Comparison of ENCODE assay signal across 31 cellular contexts in the genomic region with DNA sequence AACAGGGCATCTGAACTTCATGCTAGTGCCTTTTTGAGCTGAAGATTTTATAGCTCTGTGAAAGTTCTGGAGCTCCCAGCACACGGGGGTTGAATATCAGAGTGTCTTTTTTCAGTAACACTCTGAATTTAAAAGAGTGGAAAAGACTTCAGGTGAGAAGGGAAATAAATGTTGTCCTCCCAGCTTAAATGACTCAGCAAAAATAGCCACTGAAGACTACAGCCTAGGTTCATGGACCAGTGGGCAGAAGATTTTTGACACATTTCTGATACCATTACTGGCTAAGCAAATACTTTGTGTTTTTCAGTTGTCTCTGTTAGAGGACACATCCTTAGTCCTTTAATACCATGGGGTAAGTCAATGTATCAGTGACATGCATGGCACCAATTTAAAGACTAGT.
"Had no signal": no experiment of that assay in that cellular context is flagged by ENCODE, and none has a peak within 500 bp of the region (broad histone marks: within the 10 kb centered on the region; RNA-seq: fewer than 3 reads in every experiment).

No MANE protein-coding gene starts in this region.

- ATAC-seq: left colon; left lung; lower lobe of right lung; natural killer cell; right cardiac atrium; stimulated activated memory B cell treated with anti-CD40 and anti-IgM and Interleukin-4, amounts not matched to agents 10 μg/mL and 1 μg/mL and 100 μg/mL, for 72 hours; stimulated activated naive CD8-positive, alpha-beta T cell treated with anti-CD3 and anti-CD28 coated beads, Interleukin-15, amount 100 ng/mL, for 72 hours had no signal

- H3K27me3 Mint-ChIP-seq: naive B cell; stimulated activated memory B cell treated with anti-CD40 and anti-IgM and Interleukin-4, amounts not matched to agents 10 μg/mL and 1 μg/mL and 100 μg/mL, for 72 hours; stimulated activated naive CD8-positive, alpha-beta T cell treated with anti-CD3 and anti-CD28 coated beads, Interleukin-15, amount 100 ng/mL, for 72 hours had no signal

- H3K27me3 ChIP-seq: left lung, neural progenitor cell, neutrophil, sigmoid colon, spleen, tibial nerve, uterus had no signal

- H3K27ac Mint-ChIP-seq: mesothelial cell of epicardium; naive B cell; natural killer cell; nephron progenitor cell; neural progenitor cell; stimulated activated memory B cell treated with anti-CD40 and anti-IgM and Interleukin-4, amounts not matched to agents 10 μg/mL and 1 μg/mL and 100 μg/mL, for 72 hours; stimulated activated naive CD8-positive, alpha-beta T cell treated with anti-CD3 and anti-CD28 coated beads, Interleukin-15, amount 100 ng/mL, for 72 hours; type B pancreatic cell had no signal

- H3K4me1 ChIP-seq: left lung, lower lobe of right lung, neural progenitor cell, parathyroid adenoma, sigmoid colon, spleen, tibial nerve, uterus had no signal

- H3K36me3 Mint-ChIP-seq: mesothelial cell of epicardium; naive B cell; natural killer cell; neural progenitor cell; stimulated activated memory B cell treated with anti-CD40 and anti-IgM and Interleukin-4, amounts not matched to agents 10 μg/mL and 1 μg/mL and 100 μg/mL, for 72 hours; type B pancreatic cell had no signal

- H3K4me3 Mint-ChIP-seq: mesothelial cell of epicardium; naive B cell; natural killer cell; nephron progenitor cell; neural progenitor cell; stimulated activated memory B cell treated with anti-CD40 and anti-IgM and Interleukin-4, amounts not matched to agents 10 μg/mL and 1 μg/mL and 100 μg/mL, for 72 hours; stimulated activated naive CD8-positive, alpha-beta T cell treated with anti-CD3 and anti-CD28 coated beads, Interleukin-15, amount 100 ng/mL, for 72 hours; type B pancreatic cell had no signal

- H3K4me2 ChIP-seq: neural progenitor cell had no signal

- H3K9me3 Mint-ChIP-seq: neural progenitor cell had no signal

- H3K9me3 ChIP-seq: left lung, lower lobe of right lung, neutrophil, sigmoid colon, tibial nerve, uterus had no signal

- H3K4me3 ChIP-seq: left lung, lower lobe of right lung, neural progenitor cell, sigmoid colon, spleen, tibial nerve, uterus had no signal

- FAIRE-seq: keratinocyte, small intestine had no signal

- H3K36me3 ChIP-seq: left lung, lower lobe of right lung, neural progenitor cell, neutrophil, sigmoid colon, spleen, tibial nerve, uterus had no signal

- H3K4me1 Mint-ChIP-seq: naive B cell; natural killer cell; nephron progenitor cell; neural progenitor cell; stimulated activated memory B cell treated with anti-CD40 and anti-IgM and Interleukin-4, amounts not matched to agents 10 μg/mL and 1 μg/mL and 100 μg/mL, for 72 hours; stimulated activated naive CD8-positive, alpha-beta T cell treated with anti-CD3 and anti-CD28 coated beads, Interleukin-15, amount 100 ng/mL, for 72 hours had no signal

- DNase-seq: hippocampal formation; kidney glomerular epithelial cell; left colon; left lung; lower lobe of right lung; mammary epithelial cell; mesenchymal stem cell; naive B cell; natural killer cell; nephron progenitor cell; occipital lobe; retina; right cardiac atrium; sigmoid colon; small intestine; spleen; stimulated activated CD4-positive, alpha-beta T cell treated with anti-CD3 and anti-CD28 coated beads, Interleukin-2, amount 100 ng/mL, for 48 hours; stimulated activated CD4-positive, alpha-beta T cell treated with anti-CD3 and anti-CD28 coated beads, Interleukin-4, amount 100 ng/mL, for 4 hours; stimulated activated CD8-positive, alpha-beta memory T cell treated with anti-CD3 and anti-CD28 coated beads, Interleukin-4, amount 100 ng/mL, for 48 hours; stimulated activated naive CD4-positive, alpha-beta T cell treated with Interleukin-2 at 50 U/mL for 16 hours; stimulated activated naive CD8-positive, alpha-beta T cell treated with anti-CD3 and anti-CD28 coated beads, Interleukin-15, amount 100 ng/mL, for 72 hours; substantia nigra; uterus had no signal

- H3K79me2 ChIP-seq: parathyroid adenoma had no signal

- H3K27ac ChIP-seq: left lung, lower lobe of right lung, neural progenitor cell, neutrophil, parathyroid adenoma, sigmoid colon, spleen, tibial nerve, uterus had no signal

- H3K9ac ChIP-seq: neural progenitor cell, parathyroid adenoma had no signal

- H2AFZ ChIP-seq: neural progenitor cell, parathyroid adenoma had no signal
